ENCODE assay signal across 8 cellular contexts in the genomic region with DNA sequence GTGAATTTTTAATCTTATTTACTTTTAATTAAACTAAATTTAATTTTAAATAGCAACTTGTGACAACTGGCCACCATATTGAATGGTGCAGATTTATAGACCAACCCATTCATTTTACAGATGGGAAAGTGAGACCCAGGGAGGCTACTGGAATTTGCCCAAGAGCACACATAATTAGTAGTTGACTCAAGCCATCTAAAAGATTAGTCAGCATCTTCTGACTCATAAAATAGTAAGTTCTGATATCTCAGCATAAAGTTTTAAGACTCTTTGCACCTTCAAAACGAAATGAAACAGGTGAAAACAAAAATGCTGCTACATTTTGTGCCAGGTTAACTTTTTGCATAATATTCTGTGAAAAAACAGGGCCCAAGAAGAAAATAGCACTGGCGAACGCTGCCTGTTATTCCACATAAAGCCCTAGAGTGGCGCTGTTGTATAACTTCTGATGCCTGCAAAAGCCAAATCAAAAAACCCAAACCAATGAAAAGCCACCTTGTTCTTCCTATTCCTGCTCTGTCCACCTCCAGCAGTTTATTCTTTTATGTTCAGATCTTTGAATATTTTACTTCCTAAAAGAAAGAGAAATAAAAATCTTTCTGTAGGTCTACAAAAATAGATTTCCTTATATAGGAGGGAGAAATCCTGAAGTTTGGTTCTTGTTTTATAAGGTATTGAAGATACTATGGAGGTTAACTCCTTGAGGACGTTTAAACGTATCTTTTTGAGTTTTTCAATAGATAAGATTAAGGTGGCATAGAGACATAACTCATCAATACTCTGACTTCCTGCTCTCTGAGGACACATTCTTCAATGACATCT.
DNase-seq lines count a peak whose midpoint lies in the region; ATAC-seq and TF ChIP-seq lines count a peak whose summit lies in the region.

No MANE protein-coding gene starts in this region.

- in situ Hi-C loops in HAP-1 (cut with MboI; ENCODE audit: low sequenced_read_pairs): loop anchor here (25.0 kb wide), 1 partner anchor 303 kb away; no protein-coding TSS in a partner anchor

- intact Hi-C loops in stomach (cut with DNase I; ENCODE audit: low total_unique reads): no loop called here

- no peak overlapping the region for H3K27ac Mint-ChIP-seq in glutamatergic neuron (ENCODE audit: unreplicated experiment)

- H3K36me3 Mint-ChIP-seq in glutamatergic neuron (ENCODE audit: unreplicated experiment): no peaks in the 10 kb centered on the region

- no peak overlapping the region for H3K27ac ChIP-seq in stomach

- H3K36me3 ChIP-seq in HAP-1 (replicated peaks): no peaks in the 10 kb centered on the region
- H3K36me3 ChIP-seq in stomach: no peaks in the 10 kb centered on the region

- no peak overlapping the region for H3K4me3 Mint-ChIP-seq in glutamatergic neuron (ENCODE audit: unreplicated experiment)

- H3K27me3 Mint-ChIP-seq in glutamatergic neuron (ENCODE audit: unreplicated experiment): no peaks in the 10 kb centered on the region

- H3K4me3 ChIP-seq in HAP-1: no peak overlapping the region
- H3K4me3 ChIP-seq in stomach: no peak overlapping the region

- peak; percentile 89 for TF ChIP-seq CTCF in glutamatergic neuron (IDR thresholded peaks at IDR 0.05; ENCODE audit: partially characterized antibody, unreplicated experiment)
- peak in 5 of 7 experiments; percentile 13 to 59 (median 54) for TF ChIP-seq CTCF in stomach (IDR thresholded peaks at IDR 0.05)

- no peak for TF ChIP-seq EP300 in stomach (IDR thresholded peaks at IDR 0.05)

- 6 to 25% (median 20%) methylated on average over 6 of the region's 6 CpGs for WGBS in stomach, 5 donors

- DNase-seq in DMS 273 treated with DMSO at 0.1 percent for 48 hours (lab: John Stamatoyannopoulos, UW) (peak; percentile 34), HAP-1 (ENCODE audit: low spot score in 2 of 2) (peak; percentile 38 to 66), NCI-H1930 (lab: John Stamatoyannopoulos, UW) (peak; percentile 8 to 28), SW480 (ENCODE audit: low spot score) (peak; percentile 42), glutamatergic neuron (no peak), stomach (no peak), COLO668 (lab: John Stamatoyannopoulos, UW; ENCODE audit: unreplicated experiment) (no peak)

- no peak for TF ChIP-seq POLR2A in stomach (IDR thresholded peaks at IDR 0.05)

- H3K9me3 Mint-ChIP-seq in glutamatergic neuron (ENCODE audit: unreplicated experiment): no peaks in the 10 kb centered on the region

- H3K27me3 ChIP-seq in HAP-1 (ENCODE audit: low read depth) (no peaks in the 10 kb centered on the region), stomach (no peaks in the 10 kb centered on the region)

- H3K4me1 ChIP-seq in HAP-1 (peaks cover 3% of the 10 kb centered on the region), stomach (peaks cover 0 to 4% (median 0%) of the 10 kb centered on the region in 4 donors)

- ATAC-seq in GM18861 (IDR thresholded peaks at IDR 0.05; ENCODE audit: unreplicated experiment): no peak

- no peaks in the 10 kb centered on the region for H3K9me3 ChIP-seq in HAP-1
- H3K9me3 ChIP-seq in stomach: no peaks in the 10 kb centered on the region

- H3K4me1 Mint-ChIP-seq in glutamatergic neuron (ENCODE audit: low read depth, unreplicated experiment): no peaks in the 10 kb centered on the region

Comparison
In these comparisons a context has a peak if more than half of its experiments do, and no peak if none do; other contexts are left out.
1. DNase-seq: peak in DMS 273 treated with DMSO at 0.1 percent for 48 hours (single experiment), HAP-1 (2 of 2), NCI-H1930 (2 of 2) and SW480 (single experiment); none in glutamatergic neuron (single experiment), stomach (single experiment) and COLO668 (single experiment).